ENCODE assay signal across 7 cellular contexts in genomic region chrX:154547245-154548027, GRCh38. TPM values are rescaled to one million over a fixed set of nuclear protein-coding genes. Genes with fewer than 3 reads are reported as not detected.
DNase-seq lines count a peak whose midpoint lies in the region; ATAC-seq, FAIRE-seq and TF ChIP-seq lines count a peak whose summit lies in the region.

Gene IKBKG, plus strand, starts transcription at chrX:154547620. Its CDS starts 4,383 bp downstream, at chrX:154552003.

- no peaks in the 10 kb centered on the region for H3K27me3 ChIP-seq in astrocyte (ENCODE audit: insufficient read depth, low read length)

- H3K4me2 ChIP-seq in astrocyte (ENCODE audit: low read length): peak within 1 kb of the TSS; percentile 100

- peaks cover 3% of the 10 kb centered on the region for H3K36me3 Mint-ChIP-seq in astrocyte (ENCODE audit: low read depth, unreplicated experiment)

- H3K36me3 ChIP-seq in astrocyte (ENCODE audit: insufficient read depth, low read length): no peaks in the 10 kb centered on the region

- DNase-seq in GM18507 (ENCODE audit: extremely low spot score, insufficient read length, low read depth): peak; percentile 78
- DNase-seq in NCI-H2029 (lab: John Stamatoyannopoulos, UW): peak; percentile 81
- DNase-seq in T-helper 22 cell (ENCODE audit: low read depth): peak; percentile 79
- DNase-seq in astrocyte (ENCODE audit: low read depth): peak; percentile 70
- peak; percentile 90 for DNase-seq in hepatic stellate cell (ENCODE audit: low spot score)
- peak; percentile 96 for DNase-seq in retina

- peak within 1 kb of the TSS; percentile 94 for H3K4me3 ChIP-seq in astrocyte (ENCODE audit: insufficient read depth, low read depth, low read length)

- ATAC-seq in HG02973 (IDR thresholded peaks at IDR 0.05; ENCODE audit: unreplicated experiment): peak; percentile 75

- peaks cover 21% of the 10 kb centered on the region for H3K4me1 ChIP-seq in astrocyte (ENCODE audit: insufficient read depth, low read length)

- H4K20me1 ChIP-seq in astrocyte (ENCODE audit: insufficient read depth, low read length): peaks cover 18% of the 10 kb centered on the region

- H3K9me3 ChIP-seq in astrocyte (ENCODE audit: insufficient read depth, low read depth, low read length): no peaks in the 10 kb centered on the region

- H3K27ac Mint-ChIP-seq in astrocyte (ENCODE audit: unreplicated experiment): peak within 1 kb of the TSS; percentile 93

- no peaks in the 10 kb centered on the region for H3K27me3 Mint-ChIP-seq in astrocyte (ENCODE audit: low read depth, unreplicated experiment)

- H3K79me2 ChIP-seq in astrocyte (ENCODE audit: insufficient read depth, low read length): peaks cover 60% of the 10 kb centered on the region

- no peak for TF ChIP-seq CTCF in astrocyte (IDR thresholded peaks at IDR 0.05; ENCODE audit: insufficient read depth, low read depth, low read length)

- peak within 1 kb of the TSS; percentile 98 for H3K9ac ChIP-seq in astrocyte (ENCODE audit: low read length)

- H3K4me1 Mint-ChIP-seq in astrocyte (ENCODE audit: low read depth, unreplicated experiment): peaks cover 9% of the 10 kb centered on the region

- peak within 1 kb of the TSS; percentile 83 for H2AFZ ChIP-seq in astrocyte (ENCODE audit: low read depth, low read length)

- H3K9me3 Mint-ChIP-seq in astrocyte (ENCODE audit: unreplicated experiment): no peaks in the 10 kb centered on the region

- FAIRE-seq in GM18507 (lab: Jason Lieb, UNC) (peak; percentile 95), astrocyte (lab: Jason Lieb, UNC) (peak; percentile 26)

- peak within 1 kb of the TSS; percentile 95 for H3K4me3 Mint-ChIP-seq in astrocyte (ENCODE audit: unreplicated experiment)

- peak within 1 kb of the TSS; percentile 89 for H3K27ac ChIP-seq in astrocyte (ENCODE audit: low read depth, low read length)

RNA-seq across cellular contexts. Expression of gene IKBKG, which starts in this region (rescaled TPM):
- 21.4 and 22.3 TPM in 2 replicates for total RNA-seq in astrocyte

Comparison
In these comparisons a context has a peak if more than half of its experiments do, and no peak if none do; other contexts are left out.
1. Peak in every context shown above with its lines: DNase-seq, ATAC-seq, H3K4me3 ChIP-seq and H3K27ac ChIP-seq.